16 cellular contexts compared by ENCODE assay signal in the genomic region with DNA sequence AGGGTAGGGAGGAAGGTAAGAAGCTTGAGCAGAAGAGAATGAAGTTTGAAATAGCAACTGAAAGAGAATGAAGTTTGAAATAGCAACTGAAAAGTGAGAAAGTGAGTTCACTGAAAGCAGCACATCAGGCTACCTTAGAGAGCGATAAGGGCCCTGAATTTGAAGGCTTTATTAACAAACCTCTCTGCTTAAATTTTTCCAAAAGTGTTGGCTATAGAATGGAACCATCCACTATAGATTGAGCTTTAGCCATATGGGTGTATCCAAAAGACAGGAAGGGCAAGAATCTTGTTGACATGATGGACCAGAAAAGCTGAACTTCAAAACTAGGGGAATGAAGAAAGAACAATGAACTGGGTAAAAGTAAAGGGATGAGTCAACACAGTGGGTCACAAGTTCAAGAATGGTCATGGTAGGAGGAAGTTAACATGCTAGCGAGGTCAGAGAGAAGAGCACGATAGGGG.
DNase-seq lines count a peak whose midpoint lies in the region; ATAC-seq and TF ChIP-seq lines count a peak whose summit lies in the region.
"Had no signal": no experiment of that assay in that cellular context is flagged by ENCODE, and none has a peak within 500 bp of the region (broad histone marks: within the 10 kb centered on the region; RNA-seq: fewer than 3 reads in every experiment).

No MANE protein-coding gene starts in this region.

- H3K4me3 ChIP-seq in GM12865 (ENCODE audit: low read depth, low read length) (no peak overlapping the region), body of pancreas (no peak overlapping the region)
- H3K4me3 ChIP-seq: skin epidermis, transverse colon had no signal

- intact Hi-C loops in body of pancreas (cut with DNase I), result no loop called here

- no peaks in the 10 kb centered on the region for H3K9me3 ChIP-seq in body of pancreas
- H3K9me3 ChIP-seq: transverse colon had no signal

- peak; percentile 91 for ATAC-seq in GM19395 (IDR thresholded peaks at IDR 0.05; ENCODE audit: unreplicated experiment)
- peak; percentile 62 for ATAC-seq in HG02678 (IDR thresholded peaks at IDR 0.05; ENCODE audit: unreplicated experiment)
- ATAC-seq in HG03342 (IDR thresholded peaks at IDR 0.05; ENCODE audit: unreplicated experiment), result peak; percentile 83
- ATAC-seq in body of pancreas, result no peak
- ATAC-seq: activated T-cell treated with anti-CD3 and anti-CD28 coated beads, Interleukin-2, amount 50 U/mL, for 72 hours had no signal

- H3K27ac ChIP-seq in body of pancreas, result no peak overlapping the region
- H3K27ac ChIP-seq: skin epidermis, transverse colon had no signal

- H3K36me3 ChIP-seq in body of pancreas (replicated peaks in 1 of 2; ENCODE audit: insufficient read depth in 1 of 2, low read depth in 2 of 2), result no peaks in the 10 kb centered on the region
- H3K36me3 ChIP-seq: transverse colon had no signal

- 88 to 92% methylated on average over 3 of the region's 3 CpGs for WGBS in body of pancreas, 2 donors

- no peaks in the 10 kb centered on the region for H3K4me1 ChIP-seq in body of pancreas
- H3K4me1 ChIP-seq: transverse colon had no signal

- peak; percentile 72 for DNase-seq in GM12865 (ENCODE audit: low read depth)
- no peak for DNase-seq in body of pancreas
- DNase-seq in globus pallidus (ENCODE audit: low spot score), result no peak
- DNase-seq in stimulated activated CD4-positive, alpha-beta T cell treated with anti-CD3 and anti-CD28 coated beads, Interleukin-15, amount 100 ng/mL, for 24 hours, result no peak
- no peak for DNase-seq in cerebellar cortex (ENCODE audit: low spot score)
- DNase-seq: activated CD4-positive, CD25-positive, alpha-beta regulatory T cell treated with anti-CD3 and anti-CD28 coated beads, Interleukin-2, amount 50 U/mL, for 72 hours; activated T-cell treated with anti-CD3 and anti-CD28 coated beads, Interleukin-2, amount 50 U/mL, for 72 hours; effector CD4-positive, alpha-beta T cell; naive B cell; NCI-H524; SHP77; transverse colon had no signal

- H3K27me3 ChIP-seq in body of pancreas, result no peaks in the 10 kb centered on the region
- H3K27me3 ChIP-seq: transverse colon had no signal

- TF ChIP-seq POLR2A in body of pancreas (IDR thresholded peaks at IDR 0.05), result no peak

- TF ChIP-seq CTCF in GM12865 (IDR thresholded peaks at IDR 0.05; ENCODE audit: insufficient read depth, low read depth, low read length, missing control alignments) (no peak), body of pancreas (IDR thresholded peaks at IDR 0.05) (no peak)
